In genomic region chr5:139660105-139660915, GRCh38 we compare ENCODE assay signal across 8 cellular contexts. TPM values are rescaled to one million over a fixed set of nuclear protein-coding genes. Genes with fewer than 3 reads are reported as not detected.
A peak's percentile ranks its signal among the peaks of the same experiment; 100 is the strongest.
DNase-seq lines count a peak whose midpoint lies in the region; FAIRE-seq and TF ChIP-seq lines count a peak whose summit lies in the region.

No MANE protein-coding gene starts in this region.

- peaks cover 86% of the 10 kb centered on the region for H4K20me1 ChIP-seq in hepatocyte (ENCODE audit: insufficient read depth, poor library complexity, severe bottlenecking)

- H3K4me3 Mint-ChIP-seq in activated naive CD4-positive, alpha-beta T cell treated with anti-CD3 and anti-CD28 coated beads, Interleukin-2, amount 10 ng/mL, durations not matched to agents 7 days and 5 days = no peak overlapping the region

- peak overlapping the region; percentile 82 for H3K27ac ChIP-seq in hepatocyte
- peak overlapping the region in 1 of 2 donors; percentile 85 for H3K27ac ChIP-seq in small intestine (ENCODE audit: low read depth in 1 of 2, low read length in 1 of 2)

- H3K36me3 ChIP-seq in hepatocyte (replicated peaks; ENCODE audit: insufficient read depth, low read depth) (no peaks in the 10 kb centered on the region), small intestine (ENCODE audit: control insufficient read depth in 2 of 2, insufficient read depth in 2 of 2, low read length in 2 of 2) (no peaks in the 10 kb centered on the region)

- H3K9me2 ChIP-seq in hepatocyte (replicated peaks; ENCODE audit: insufficient read depth) = no peaks in the 10 kb centered on the region

- peaks cover 96% of the 10 kb centered on the region for H3K79me2 ChIP-seq in hepatocyte

- DNase-seq in NCI-H510A treated with DMSO at 0.1 percent for 48 hours (lab: John Stamatoyannopoulos, UW) = peak; percentile 12
- no peak for DNase-seq in NCI-H510A (lab: John Stamatoyannopoulos, UW)
- DNase-seq in anterior cingulate cortex (lab: John Stamatoyannopoulos, UW) = peak in 57 of 58 donors; percentile 44 to 96 (median 85)
- no peak for DNase-seq in hepatocyte (ENCODE audit: low spot score)
- DNase-seq in small intestine = peak; percentile 79
- DNase-seq in activated naive CD4-positive, alpha-beta T cell treated with anti-CD3 and anti-CD28 coated beads, Interleukin-2, amount 10 ng/mL, durations not matched to agents 7 days and 5 days = no peak
- DNase-seq in stimulated activated CD4-positive, alpha-beta T cell treated with anti-CD3 and anti-CD28 coated beads, Interleukin-2, amount 100 ng/mL, for 24 hours = no peak
- DNase-seq in HuH-7.5 (ENCODE audit: low spot score) = no peak

- no peak overlapping the region for H2AFZ ChIP-seq in hepatocyte

- H3K4me1 ChIP-seq in hepatocyte (ENCODE audit: insufficient read depth) = peaks cover 64% of the 10 kb centered on the region
- peaks cover 0 to 13% of the 10 kb centered on the region in 2 donors for H3K4me1 ChIP-seq in small intestine (ENCODE audit: control insufficient read depth in 2 of 2, insufficient read depth in 1 of 2, low read depth in 1 of 2, low read length in 1 of 2)

- no peak overlapping the region for H3K4me3 ChIP-seq in hepatocyte
- no peak overlapping the region for H3K4me3 ChIP-seq in small intestine (ENCODE audit: low read depth in 1 of 2, low read length in 2 of 2)

- 65% methylated on average over 13 of the region's 14 CpGs for WGBS in hepatocyte (ENCODE audit: low lambda C conversion rate, missing lambda C conversion rate)
- WGBS in small intestine, 3 donors = 30 to 43% (median 33%) methylated on average over 11 to 14 of the region's 14 CpGs

- FAIRE-seq in small intestine (lab: Jason Lieb, UNC) = no peak

- H3K4me2 ChIP-seq in hepatocyte = peak overlapping the region; percentile 72

- peaks cover 75% of the 10 kb centered on the region for H3K27me3 Mint-ChIP-seq in activated naive CD4-positive, alpha-beta T cell treated with anti-CD3 and anti-CD28 coated beads, Interleukin-2, amount 10 ng/mL, durations not matched to agents 7 days and 5 days

- CTCF ChIA-PET in activated naive CD4-positive, alpha-beta T cell treated with anti-CD3 and anti-CD28 coated beads, Interleukin-2, amount 10 ng/mL, durations not matched to agents 7 days and 5 days (lab: Charles Lee) = interaction anchor here (1.1 kb wide), 1 partner anchor 25 kb away, joined by 3 read pairs; no protein-coding TSS in a partner anchor

- H3K9me3 Mint-ChIP-seq in activated naive CD4-positive, alpha-beta T cell treated with anti-CD3 and anti-CD28 coated beads, Interleukin-2, amount 10 ng/mL, durations not matched to agents 7 days and 5 days = no peaks in the 10 kb centered on the region

- H3K9me3 ChIP-seq in hepatocyte (ENCODE audit: low read depth) (no peaks in the 10 kb centered on the region), small intestine (ENCODE audit: control insufficient read depth, low read depth) (no peaks in the 10 kb centered on the region)

- no peaks in the 10 kb centered on the region for H3K4me1 Mint-ChIP-seq in activated naive CD4-positive, alpha-beta T cell treated with anti-CD3 and anti-CD28 coated beads, Interleukin-2, amount 10 ng/mL, durations not matched to agents 7 days and 5 days

- no peak overlapping the region for H3K27ac Mint-ChIP-seq in activated naive CD4-positive, alpha-beta T cell treated with anti-CD3 and anti-CD28 coated beads, Interleukin-2, amount 10 ng/mL, durations not matched to agents 7 days and 5 days

- no peak for TF ChIP-seq CTCF in hepatocyte (IDR thresholded peaks at IDR 0.05; ENCODE audit: poor library complexity)

- no peaks in the 10 kb centered on the region for H3K36me3 Mint-ChIP-seq in activated naive CD4-positive, alpha-beta T cell treated with anti-CD3 and anti-CD28 coated beads, Interleukin-2, amount 10 ng/mL, durations not matched to agents 7 days and 5 days

- H3K27me3 ChIP-seq in hepatocyte = no peaks in the 10 kb centered on the region
- no peaks in the 10 kb centered on the region for H3K27me3 ChIP-seq in small intestine (ENCODE audit: control insufficient read depth in 2 of 2, insufficient read depth in 2 of 2, low read length in 2 of 2)

RNA-seq across cellular contexts. Expression of gene CXXC5, which starts 12.2 kb away (rescaled TPM):
- total RNA-seq in hepatocyte = 90.9 and 110 TPM in 2 replicates
- 98.7 and 106 TPM in 2 replicates for polyA plus RNA-seq in hepatocyte
- 10 to 100 TPM in 2 of 3 donors, 1 to 10 TPM in 1; 3.8 to 21.9 (median 14.6) TPM for polyA plus RNA-seq in small intestine

Comparison
In these comparisons a context has a peak if more than half of its experiments do, and no peak if none do; other contexts are left out.
1. DNase-seq: peak in NCI-H510A treated with DMSO at 0.1 percent for 48 hours (single experiment), anterior cingulate cortex (57 of 58) and small intestine (single experiment); none in NCI-H510A (single experiment), hepatocyte (single experiment), activated naive CD4-positive, alpha-beta T cell treated with anti-CD3 and anti-CD28 coated beads, Interleukin-2, amount 10 ng/mL, durations not matched to agents 7 days and 5 days (single experiment), stimulated activated CD4-positive, alpha-beta T cell treated with anti-CD3 and anti-CD28 coated beads, Interleukin-2, amount 100 ng/mL, for 24 hours (0 of 2) and HuH-7.5 (single experiment).